ENCODE assay signal across 21 cellular contexts in genomic region chr2:33314541-33314940, GRCh38.
"Had no signal": no experiment of that assay in that cellular context is flagged by ENCODE, and none has a peak within 500 bp of the region (broad histone marks: within the 10 kb centered on the region; RNA-seq: fewer than 3 reads in every experiment).

No MANE protein-coding gene starts in this region.

- DNase-seq: colonic mucosa; effector CD8-positive, alpha-beta T cell; endodermal cell; esophagus squamous epithelium; heart left ventricle; left colon; left ventricle myocardium superior; lower lobe of right lung; natural killer cell; occipital lobe; ovary; posterior cingulate gyrus; psoas muscle; right cardiac atrium; sigmoid colon; spleen; stimulated activated CD4-positive, alpha-beta T cell treated with anti-CD3 and anti-CD28 coated beads, Interleukin-4, amount 100 ng/mL, for 4 hours; stimulated activated naive CD8-positive, alpha-beta T cell treated with anti-CD3 and anti-CD28 coated beads, Interleukin-15, Interleukin-2, amounts not matched to agents 100 U/mL and 50 U/mL, for 24 hours had no signal

- H3K79me2 ChIP-seq: hepatocyte had no signal

- H3K27ac ChIP-seq: colonic mucosa, esophagus squamous epithelium, heart left ventricle, hepatocyte, lower lobe of right lung, ovary, psoas muscle, sigmoid colon, spleen had no signal

- ATAC-seq: heart left ventricle; left colon; lower lobe of right lung; natural killer cell; right cardiac atrium; stimulated activated memory B cell treated with anti-CD40 and anti-IgM and Interleukin-4, amounts not matched to agents 10 μg/mL and 1 μg/mL and 100 μg/mL, for 72 hours; stimulated activated naive CD8-positive, alpha-beta T cell treated with anti-CD3 and anti-CD28 coated beads, Interleukin-15, Interleukin-2, amounts not matched to agents 100 U/mL and 50 U/mL, for 24 hours had no signal

- H3K27me3 ChIP-seq: colonic mucosa, esophagus squamous epithelium, heart left ventricle, hepatocyte, ovary, sigmoid colon, spleen had no signal

- H3K9me3 ChIP-seq: colonic mucosa, esophagus squamous epithelium, heart left ventricle, lower lobe of right lung, ovary, psoas muscle, sigmoid colon, spleen had no signal

- H3K4me2 ChIP-seq: hepatocyte had no signal

- H3K4me1 ChIP-seq: colonic mucosa, lower lobe of right lung, psoas muscle, sigmoid colon had no signal

- H2AFZ ChIP-seq: hepatocyte had no signal

- H3K4me3 ChIP-seq: colonic mucosa, esophagus squamous epithelium, heart left ventricle, hepatocyte, lower lobe of right lung, ovary, psoas muscle, sigmoid colon, skin epidermis, spleen had no signal

- H3K36me3 ChIP-seq: colonic mucosa, lower lobe of right lung, ovary, spleen had no signal
